Comparison of ENCODE assay signal across 11 cellular contexts in the genomic region with DNA sequence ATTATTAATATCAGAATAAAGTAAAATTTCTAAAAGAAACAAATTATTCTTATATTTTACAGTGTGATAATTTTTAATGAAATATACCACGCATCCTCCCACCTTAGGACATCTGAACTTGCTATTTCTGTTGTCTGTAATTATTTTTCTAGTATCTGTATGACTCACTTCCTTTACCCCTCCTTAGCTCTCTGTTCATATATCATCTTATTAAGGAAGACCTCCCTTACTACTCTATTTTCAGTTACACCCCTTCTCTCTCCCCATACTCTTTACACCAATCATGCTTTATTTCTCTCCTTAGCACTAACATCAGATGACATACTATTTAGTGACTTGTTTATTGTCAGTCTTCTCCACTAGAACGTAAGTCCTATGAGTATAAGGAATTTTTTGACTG. TPM values are rescaled to one million over a fixed set of nuclear protein-coding genes. Genes with fewer than 3 reads are reported as not detected.
DNase-seq lines count a peak whose midpoint lies in the region; ATAC-seq and TF ChIP-seq lines count a peak whose summit lies in the region.
"Had no signal": no experiment of that assay in that cellular context is flagged by ENCODE, and none has a peak within 500 bp of the region (broad histone marks: within the 10 kb centered on the region; RNA-seq: fewer than 3 reads in every experiment).

No MANE protein-coding gene starts in this region.

- POLR2A ChIA-PET in activated CD8-positive, alpha-beta T cell treated with anti-CD3 and anti-CD28 coated beads for 36 hours (lab: Charles Lee): no interaction called here
- POLR2A ChIA-PET in activated CD8-positive, alpha-beta T cell treated with anti-CD3 and anti-CD28 coated beads, Interleukin-2, amount 10 ng/mL, durations not matched to agents 7 days and 5 days (lab: Charles Lee): no interaction called here

- in situ Hi-C loops in ACHN (cut with HindIII; ENCODE audit: low pct_ligation_motif_present, low pct_unique_long_range_greater_than_20kb, low sequenced_read_pairs): no loop called here

- peak overlapping the region; percentile 43 for H3K27ac Mint-ChIP-seq in activated CD8-positive, alpha-beta T cell treated with anti-CD3 and anti-CD28 coated beads for 36 hours
- no peak overlapping the region for H3K27ac Mint-ChIP-seq in activated CD8-positive, alpha-beta T cell treated with anti-CD3 and anti-CD28 coated beads, Interleukin-2, amount 10 ng/mL, durations not matched to agents 7 days and 5 days
- H3K27ac Mint-ChIP-seq in stimulated activated naive B cell treated with anti-CD40 and anti-IgM and Interleukin-4, amounts not matched to agents 10 μg/mL and 1 μg/mL and 100 μg/mL, for 72 hours: no peak overlapping the region

- H3K36me3 Mint-ChIP-seq in activated CD8-positive, alpha-beta T cell treated with anti-CD3 and anti-CD28 coated beads for 36 hours (ENCODE audit: low read depth): peaks cover 16% of the 10 kb centered on the region
- H3K36me3 Mint-ChIP-seq in activated CD8-positive, alpha-beta T cell treated with anti-CD3 and anti-CD28 coated beads, Interleukin-2, amount 10 ng/mL, durations not matched to agents 7 days and 5 days (ENCODE audit: low read depth): peaks cover 16% of the 10 kb centered on the region
- peaks cover 18 to 28% of the 10 kb centered on the region in 2 donors for H3K36me3 Mint-ChIP-seq in stimulated activated naive B cell treated with anti-CD40 and anti-IgM and Interleukin-4, amounts not matched to agents 10 μg/mL and 1 μg/mL and 100 μg/mL, for 72 hours

- H3K9me3 Mint-ChIP-seq in activated CD8-positive, alpha-beta T cell treated with anti-CD3 and anti-CD28 coated beads for 36 hours: no peaks in the 10 kb centered on the region
- H3K9me3 Mint-ChIP-seq in activated CD8-positive, alpha-beta T cell treated with anti-CD3 and anti-CD28 coated beads, Interleukin-2, amount 10 ng/mL, durations not matched to agents 7 days and 5 days (ENCODE audit: insufficient read depth): no peaks in the 10 kb centered on the region
- H3K9me3 Mint-ChIP-seq in stimulated activated naive B cell treated with anti-CD40 and anti-IgM and Interleukin-4, amounts not matched to agents 10 μg/mL and 1 μg/mL and 100 μg/mL, for 72 hours: no peaks in the 10 kb centered on the region
- H3K9me3 Mint-ChIP-seq: brain had no signal

- intact Hi-C loops in activated CD8-positive, alpha-beta T cell treated with anti-CD3 and anti-CD28 coated beads for 36 hours (cut with micrococcal nuclease): no loop called here
- intact Hi-C loops in sciatic nerve (cut with DNase I): no loop called here

- CTCF ChIA-PET in activated CD8-positive, alpha-beta T cell treated with anti-CD3 and anti-CD28 coated beads for 36 hours (lab: Charles Lee): interaction anchor here (1.5 kb wide), 1 partner anchor 9 kb away, joined by 5 read pairs; no protein-coding TSS in a partner anchor
- CTCF ChIA-PET in activated CD8-positive, alpha-beta T cell treated with anti-CD3 and anti-CD28 coated beads, Interleukin-2, amount 10 ng/mL, durations not matched to agents 7 days and 5 days (lab: Charles Lee): no interaction called here

- no peak for DNase-seq in activated CD8-positive, alpha-beta T cell treated with anti-CD3 and anti-CD28 coated beads for 36 hours
- DNase-seq in activated CD8-positive, alpha-beta T cell treated with anti-CD3 and anti-CD28 coated beads, Interleukin-2, amount 10 ng/mL, durations not matched to agents 7 days and 5 days: no peak
- DNase-seq in stimulated activated naive B cell treated with anti-CD40 and anti-IgM and Interleukin-4, amounts not matched to agents 10 μg/mL and 1 μg/mL and 100 μg/mL, for 72 hours: no peak
- DNase-seq in ACHN (no peak), sciatic nerve (ENCODE audit: low spot score) (no peak), NCI-H82 (lab: John Stamatoyannopoulos, UW) (no peak)

- TF ChIP-seq CTCF in activated CD8-positive, alpha-beta T cell treated with anti-CD3 and anti-CD28 coated beads for 36 hours (IDR thresholded peaks at IDR 0.05): no peak

- H3K4me3 Mint-ChIP-seq in activated CD8-positive, alpha-beta T cell treated with anti-CD3 and anti-CD28 coated beads for 36 hours: no peak overlapping the region
- no peak overlapping the region for H3K4me3 Mint-ChIP-seq in activated CD8-positive, alpha-beta T cell treated with anti-CD3 and anti-CD28 coated beads, Interleukin-2, amount 10 ng/mL, durations not matched to agents 7 days and 5 days
- H3K4me3 Mint-ChIP-seq in stimulated activated naive B cell treated with anti-CD40 and anti-IgM and Interleukin-4, amounts not matched to agents 10 μg/mL and 1 μg/mL and 100 μg/mL, for 72 hours: peak overlapping the region; percentile 7 to 44
- H3K4me3 Mint-ChIP-seq: brain had no signal

- ATAC-seq in activated CD8-positive, alpha-beta T cell treated with anti-CD3 and anti-CD28 coated beads for 36 hours: peak; percentile 71
- no peak for ATAC-seq in activated CD8-positive, alpha-beta T cell treated with anti-CD3 and anti-CD28 coated beads, Interleukin-2, amount 10 ng/mL, durations not matched to agents 7 days and 5 days
- peak; percentile 75 for ATAC-seq in HG02610 (IDR thresholded peaks at IDR 0.05; ENCODE audit: unreplicated experiment)
- ATAC-seq in HG03571 (IDR thresholded peaks at IDR 0.05; ENCODE audit: unreplicated experiment): peak; percentile 89
- ATAC-seq in stimulated activated naive B cell treated with anti-CD40 and anti-IgM and Interleukin-4, amounts not matched to agents 10 μg/mL and 1 μg/mL and 100 μg/mL, for 72 hours (replicated peaks): peak; percentile 87 to 88
- ATAC-seq in sciatic nerve: no peak
- ATAC-seq: A549 had no signal

- H3K27me3 Mint-ChIP-seq in activated CD8-positive, alpha-beta T cell treated with anti-CD3 and anti-CD28 coated beads for 36 hours: no peaks in the 10 kb centered on the region
- no peaks in the 10 kb centered on the region for H3K27me3 Mint-ChIP-seq in activated CD8-positive, alpha-beta T cell treated with anti-CD3 and anti-CD28 coated beads, Interleukin-2, amount 10 ng/mL, durations not matched to agents 7 days and 5 days (ENCODE audit: low read depth)
- no peaks in the 10 kb centered on the region for H3K27me3 Mint-ChIP-seq in stimulated activated naive B cell treated with anti-CD40 and anti-IgM and Interleukin-4, amounts not matched to agents 10 μg/mL and 1 μg/mL and 100 μg/mL, for 72 hours
- H3K27me3 Mint-ChIP-seq: brain had no signal

- peaks cover 13% of the 10 kb centered on the region for H3K4me1 Mint-ChIP-seq in activated CD8-positive, alpha-beta T cell treated with anti-CD3 and anti-CD28 coated beads for 36 hours (ENCODE audit: low read depth)
- H3K4me1 Mint-ChIP-seq in activated CD8-positive, alpha-beta T cell treated with anti-CD3 and anti-CD28 coated beads, Interleukin-2, amount 10 ng/mL, durations not matched to agents 7 days and 5 days (ENCODE audit: low read depth): peaks cover 13% of the 10 kb centered on the region
- H3K4me1 Mint-ChIP-seq in stimulated activated naive B cell treated with anti-CD40 and anti-IgM and Interleukin-4, amounts not matched to agents 10 μg/mL and 1 μg/mL and 100 μg/mL, for 72 hours: peaks cover 13 to 23% of the 10 kb centered on the region in 2 donors
- H3K4me1 Mint-ChIP-seq: brain had no signal

RNA-seq across cellular contexts. Expression of gene C12orf50, which starts 34.2 kb away (rescaled TPM):
- total RNA-seq in activated CD8-positive, alpha-beta T cell treated with anti-CD3 and anti-CD28 coated beads for 36 hours: not detected
- total RNA-seq in activated CD8-positive, alpha-beta T cell treated with anti-CD3 and anti-CD28 coated beads, Interleukin-2, amount 10 ng/mL, durations not matched to agents 7 days and 5 days: under 1 TPM in 1 of 2 experiments, not detected in 1; 0.11 TPM
- total RNA-seq in sciatic nerve: 0.27 TPM
- total RNA-seq: renal cortical epithelial cell had no signal

Comparison
In these comparisons a context has a peak if more than half of its experiments do, and no peak if none do; other contexts are left out.
1. ATAC-seq: peak in activated CD8-positive, alpha-beta T cell treated with anti-CD3 and anti-CD28 coated beads for 36 hours (single experiment), HG02610 (single experiment), HG03571 (single experiment) and stimulated activated naive B cell treated with anti-CD40 and anti-IgM and Interleukin-4, amounts not matched to agents 10 μg/mL and 1 μg/mL and 100 μg/mL, for 72 hours (2 of 2); none in activated CD8-positive, alpha-beta T cell treated with anti-CD3 and anti-CD28 coated beads, Interleukin-2, amount 10 ng/mL, durations not matched to agents 7 days and 5 days (single experiment) and sciatic nerve (single experiment).
2. H3K4me3 Mint-ChIP-seq: peak in stimulated activated naive B cell treated with anti-CD40 and anti-IgM and Interleukin-4, amounts not matched to agents 10 μg/mL and 1 μg/mL and 100 μg/mL, for 72 hours (2 of 2); none in activated CD8-positive, alpha-beta T cell treated with anti-CD3 and anti-CD28 coated beads for 36 hours (single experiment) and activated CD8-positive, alpha-beta T cell treated with anti-CD3 and anti-CD28 coated beads, Interleukin-2, amount 10 ng/mL, durations not matched to agents 7 days and 5 days (single experiment).